ENCODE assay signal across 18 cellular contexts in genomic region chr18:76005632-76006031, GRCh38.
DNase-seq lines count a peak whose midpoint lies in the region; ATAC-seq and TF ChIP-seq lines count a peak whose summit lies in the region.
"Had no signal": no experiment of that assay in that cellular context is flagged by ENCODE, and none has a peak within 500 bp of the region (broad histone marks: within the 10 kb centered on the region; RNA-seq: fewer than 3 reads in every experiment).

No MANE protein-coding gene starts in this region.

- H4K20me1 ChIP-seq in PC-3 (ENCODE audit: low read length) = no peaks in the 10 kb centered on the region

- POLR2A ChIA-PET in PC-3 (lab: Charles Lee; ENCODE audit: unreplicated experiment) = no interaction called here

- DNase-seq in DMS153 (lab: John Stamatoyannopoulos, UW) (peak; percentile 72), NCI-H1436 (lab: John Stamatoyannopoulos, UW) (peak; percentile 35), NCI-H748 treated with DMSO at 0.1 percent for 48 hours (lab: John Stamatoyannopoulos, UW) (peak; percentile 8), left kidney (ENCODE audit: low read depth, low spot score) (peak; percentile 76), hypothalamus (lab: John Stamatoyannopoulos, UW) (no peak), SW480 (ENCODE audit: low spot score) (no peak), PC-3 (no peak)
- DNase-seq: activated CD4-positive, alpha-beta memory T cell treated with anti-CD3 and anti-CD28 coated beads, Interleukin-2, amount 10 ng/mL, durations not matched to agents 7 days and 5 days; activated naive CD8-positive, alpha-beta T cell treated with anti-CD3 and anti-CD28 coated beads, Interleukin-2, amount 10 ng/mL, durations not matched to agents 7 days and 5 days; GM23248; head of caudate nucleus; KBM-7; NCI-H2029 had no signal

- no peak overlapping the region for H3K9ac ChIP-seq in PC-3 (ENCODE audit: low read length)
- H3K9ac ChIP-seq: GM23248 had no signal

- H2AFZ ChIP-seq in PC-3 (ENCODE audit: low read length) = no peak overlapping the region
- H2AFZ ChIP-seq: GM23248 had no signal

- no peak for ATAC-seq in HG02678 (IDR thresholded peaks at IDR 0.05; ENCODE audit: unreplicated experiment)
- no peak; the same call in 1 of the 2 replicates for ATAC-seq in PC-3

- no peaks in the 10 kb centered on the region for H3K4me1 ChIP-seq in PC-3 (ENCODE audit: insufficient read depth, low read length)
- H3K4me1 ChIP-seq: esophagus muscularis mucosa had no signal

- no peak overlapping the region for H3K27ac ChIP-seq in PC-3 (ENCODE audit: low read length)
- H3K27ac ChIP-seq: esophagus muscularis mucosa, GM23248, HL-60, neutrophil, SK-N-MC had no signal

- H3K36me3 ChIP-seq in PC-3 (ENCODE audit: low read depth, low read length) = no peaks in the 10 kb centered on the region
- H3K36me3 ChIP-seq: esophagus muscularis mucosa, neutrophil had no signal

- no peaks in the 10 kb centered on the region for H3F3A ChIP-seq in PC-3 (ENCODE audit: low read length, unreplicated experiment)

- no peak overlapping the region for H3K4me2 ChIP-seq in PC-3 (ENCODE audit: low read length)

- H3K9me3 ChIP-seq in PC-3 (ENCODE audit: low read length) = no peaks in the 10 kb centered on the region
- H3K9me3 ChIP-seq: esophagus muscularis mucosa, neutrophil had no signal

- no peak overlapping the region for H3K4me3 ChIP-seq in PC-3 (ENCODE audit: low read length)
- H3K4me3 ChIP-seq: esophagus muscularis mucosa, GM23248, SK-N-MC had no signal

- H3K79me2 ChIP-seq in PC-3 (ENCODE audit: low read length) = no peaks in the 10 kb centered on the region

- no peak for TF ChIP-seq CTCF in PC-3 (conservative IDR thresholded peaks at IDR 0.05; ENCODE audit: low read depth, low read length)

- CTCF ChIA-PET in PC-3 (lab: Charles Lee) = no interaction called here

- intact Hi-C loops in PC-3 (cut with micrococcal nuclease) = no loop called here

- H3K9me2 ChIP-seq in PC-3 (replicated peaks; ENCODE audit: low read length) = no peaks in the 10 kb centered on the region

- H3K27me3 ChIP-seq in PC-3 (ENCODE audit: low read length) = peaks cover 34% of the 10 kb centered on the region
- H3K27me3 ChIP-seq: esophagus muscularis mucosa, neutrophil had no signal

- no TSS peak for BruUV-seq in PC-3 (replicated peaks; lab: Mats Ljungman, UMichigan)

Comparison
In these comparisons a context has a peak if more than half of its experiments do, and no peak if none do; other contexts are left out.
1. DNase-seq: peak in DMS153 (single experiment), NCI-H1436 (single experiment), NCI-H748 treated with DMSO at 0.1 percent for 48 hours (single experiment) and left kidney (single experiment); none in hypothalamus (0 of 51), SW480 (single experiment) and PC-3 (single experiment).